8 cellular contexts compared by ENCODE assay signal in the genomic region with DNA sequence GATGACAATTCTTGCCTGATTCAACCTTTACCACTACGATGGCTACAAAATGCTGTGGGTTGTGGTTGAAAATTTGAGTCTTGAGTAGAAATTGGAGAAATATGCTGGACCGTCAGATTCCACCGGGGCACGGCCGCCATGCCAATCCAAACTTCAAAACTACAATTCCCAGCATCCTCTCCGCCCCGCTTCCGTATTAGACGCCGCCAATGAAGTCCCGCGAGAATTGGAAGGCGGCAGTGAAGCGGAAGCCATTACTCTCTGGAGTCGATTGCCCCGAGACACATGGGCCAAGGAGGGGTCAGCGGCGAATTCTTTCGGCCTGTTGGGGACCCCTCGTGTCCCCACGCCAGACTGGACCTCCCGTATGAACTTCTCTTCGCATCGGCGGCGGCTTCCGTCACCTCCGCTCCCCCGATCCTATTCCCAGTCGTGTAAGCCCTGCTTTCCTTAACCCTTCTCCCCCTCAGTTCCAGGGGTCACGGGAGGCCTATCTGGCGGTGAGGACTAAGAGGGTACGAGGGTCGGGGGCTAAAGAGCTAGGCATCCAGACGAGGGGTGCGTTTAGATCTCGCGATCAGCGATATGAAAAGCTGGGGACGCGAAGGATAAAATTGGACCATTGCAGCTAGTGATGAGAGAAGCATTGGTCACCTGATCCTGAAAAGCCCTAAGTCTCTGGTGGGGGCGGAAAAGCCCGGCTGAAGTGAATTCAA. TPM values are rescaled to one million over a fixed set of nuclear protein-coding genes. Genes with fewer than 3 reads are reported as not detected.
DNase-seq lines count a peak whose midpoint lies in the region; ATAC-seq, FAIRE-seq and TF ChIP-seq lines count a peak whose summit lies in the region.

A gene (plus strand): TSS at position 239 of the 716 bp plus-strand sequence. CDS start 15,620 bp downstream, outside the sequence.

- POLR2A ChIA-PET in HEK293 (lab: Yijun Ruan, JAX) = interaction anchor here (0.5 kb wide), 1 partner anchor 657 kb away, joined by 6 read pairs; no protein-coding TSS in a partner anchor

- H3K9me3 ChIP-seq in HEK293 (ENCODE audit: control insufficient read depth, insufficient read depth, low read depth, low read length) (no peaks in the 10 kb centered on the region), gastroesophageal sphincter (peaks cover 0 to 7% (median 0%) of the 10 kb centered on the region in 3 donors), neutrophil (peaks cover 6% of the 10 kb centered on the region)

- H3K4me1 ChIP-seq in HEK293 (ENCODE audit: control insufficient read depth, insufficient read depth, low read length) = no peaks in the 10 kb centered on the region
- H3K4me1 ChIP-seq in gastroesophageal sphincter = peaks cover 7 to 48% (median 11%) of the 10 kb centered on the region in 3 donors
- peaks cover 20 to 24% of the 10 kb centered on the region in 2 experiments for H3K4me1 ChIP-seq in neutrophil (ENCODE audit: control insufficient read depth in 1 of 2, insufficient read depth in 1 of 2, low read depth in 1 of 2, low read length in 1 of 2)

- H3K27me3 ChIP-seq in gastroesophageal sphincter = peaks cover under 1% of the 10 kb centered on the region
- H3K27me3 ChIP-seq in neutrophil = no peaks in the 10 kb centered on the region

- CTCF ChIA-PET in HEK293 (lab: Yijun Ruan, JAX) = no interaction called here
- CTCF ChIA-PET in activated naive CD4-positive, alpha-beta T cell treated with anti-CD3 and anti-CD28 coated beads, Interleukin-2, amount 10 ng/mL, durations not matched to agents 7 days and 5 days (lab: Charles Lee) = no interaction called here

- TF ChIP-seq POLR2A in gastroesophageal sphincter (IDR thresholded peaks at IDR 0.05) = peak in 1 of 2 donors; percentile 28

- H3K27ac ChIP-seq in HEK293 (ENCODE audit: extremely low read depth, low read depth, low read length) (peak within 1 kb of the TSS; percentile 65; the same call in 1 of the 2 replicates), gastroesophageal sphincter (peak within 1 kb of the TSS; percentile 64 to 92 (median 88)), neutrophil (peak within 1 kb of the TSS; percentile 76), substantia nigra (ENCODE audit: low read depth, low read length, poor library complexity, severe bottlenecking) (peak within 1 kb of the TSS; percentile 86)

- peaks cover 33% of the 10 kb centered on the region for H3K4me1 Mint-ChIP-seq in activated naive CD4-positive, alpha-beta T cell treated with anti-CD3 and anti-CD28 coated beads, Interleukin-2, amount 10 ng/mL, durations not matched to agents 7 days and 5 days

- peak within 1 kb of the TSS; percentile 96 for H3K4me3 ChIP-seq in HEK293 (ENCODE audit: low read depth, low read length)
- peak within 1 kb of the TSS; percentile 71 to 75 for H3K4me3 ChIP-seq in gastroesophageal sphincter
- H3K4me3 ChIP-seq in neutrophil (ENCODE audit: low read depth in 1 of 2, low read length in 1 of 2) = peak within 1 kb of the TSS; percentile 92 to 97

- ATAC-seq in gastroesophageal sphincter = peak; percentile 96

- H3K27ac Mint-ChIP-seq in activated naive CD4-positive, alpha-beta T cell treated with anti-CD3 and anti-CD28 coated beads, Interleukin-2, amount 10 ng/mL, durations not matched to agents 7 days and 5 days = peak within 1 kb of the TSS; percentile 92

- TF ChIP-seq CTCF in HEK293 (tag by site-specific recombination; IDR thresholded peaks at IDR 0.05) (no peak), gastroesophageal sphincter (IDR thresholded peaks at IDR 0.05) (no peak), neutrophil (IDR thresholded peaks at IDR 0.05) (peak; percentile 25)

- H3K9me3 Mint-ChIP-seq in activated naive CD4-positive, alpha-beta T cell treated with anti-CD3 and anti-CD28 coated beads, Interleukin-2, amount 10 ng/mL, durations not matched to agents 7 days and 5 days = peaks cover 19% of the 10 kb centered on the region

- H3K27me3 Mint-ChIP-seq in activated naive CD4-positive, alpha-beta T cell treated with anti-CD3 and anti-CD28 coated beads, Interleukin-2, amount 10 ng/mL, durations not matched to agents 7 days and 5 days = no peaks in the 10 kb centered on the region

- H3K36me3 ChIP-seq in HEK293 (ENCODE audit: control insufficient read depth in 2 of 2, insufficient read depth in 1 of 2, low read length in 2 of 2) (peaks cover 4 to 22% of the 10 kb centered on the region in 2 experiments; a peak in 2 of 3 replicates), gastroesophageal sphincter (peaks cover 0 to 10% of the 10 kb centered on the region in 2 donors), neutrophil (no peaks in the 10 kb centered on the region)

- H3K36me3 Mint-ChIP-seq in activated naive CD4-positive, alpha-beta T cell treated with anti-CD3 and anti-CD28 coated beads, Interleukin-2, amount 10 ng/mL, durations not matched to agents 7 days and 5 days = peaks cover 40% of the 10 kb centered on the region

- DNase-seq in MV-4-11 (lab: John Stamatoyannopoulos, UW) (peak; percentile 97), SK-MEL-5 (ENCODE audit: low read depth, low spot score) (peak; percentile 91), substantia nigra (lab: John Stamatoyannopoulos, UW) (peak; percentile 27 to 94 (median 83))
- peak; percentile 96 for DNase-seq in activated naive CD4-positive, alpha-beta T cell treated with anti-CD3 and anti-CD28 coated beads, Interleukin-2, amount 10 ng/mL, durations not matched to agents 7 days and 5 days

- peak; percentile 90 for FAIRE-seq in G401.6 (lab: Jason Lieb, UNC)

- no peak for TF ChIP-seq EP300 in gastroesophageal sphincter (IDR thresholded peaks at IDR 0.05)

- peak within 1 kb of the TSS; percentile 96 for H3K4me3 Mint-ChIP-seq in activated naive CD4-positive, alpha-beta T cell treated with anti-CD3 and anti-CD28 coated beads, Interleukin-2, amount 10 ng/mL, durations not matched to agents 7 days and 5 days

- whole genome bisulfite sequencing in gastroesophageal sphincter (ENCODE audit: low coverage in 1 of 2), 2 donors = 0 to 1% methylated on average over 19 to 30 of the region's 43 CpGs

- in situ Hi-C loops in SK-MEL-5 (cut with HindIII; ENCODE audit: low pct_unique_long_range_greater_than_20kb, low sequenced_read_pairs) = no loop called here

TF ChIP-seq in HEK293, 187 proteins besides CTCF, POLR2A, EP300 and RAD21 (continues in another document):
- TF ChIP-seq, protein P1, sequence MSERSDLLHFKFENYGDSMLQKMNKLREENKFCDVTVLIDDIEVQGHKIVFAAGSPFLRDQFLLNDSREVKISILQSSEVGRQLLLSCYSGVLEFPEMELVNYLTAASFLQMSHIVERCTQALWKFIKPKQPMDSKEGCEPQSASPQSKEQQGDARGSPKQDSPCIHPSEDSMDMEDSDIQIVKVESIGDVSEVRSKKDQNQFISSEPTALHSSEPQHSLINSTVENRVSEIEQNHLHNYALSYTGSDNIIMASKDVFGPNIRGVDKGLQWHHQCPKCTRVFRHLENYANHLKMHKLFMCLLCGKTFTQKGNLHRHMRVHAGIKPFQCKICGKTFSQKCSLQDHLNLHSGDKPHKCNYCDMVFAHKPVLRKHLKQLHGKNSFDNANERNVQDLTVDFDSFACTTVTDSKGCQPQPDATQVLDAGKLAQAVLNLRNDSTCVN (tag by site-specific recombination; optimal IDR thresholded peaks at IDR 0.05) = no peak
- TF ChIP-seq, protein P2, sequence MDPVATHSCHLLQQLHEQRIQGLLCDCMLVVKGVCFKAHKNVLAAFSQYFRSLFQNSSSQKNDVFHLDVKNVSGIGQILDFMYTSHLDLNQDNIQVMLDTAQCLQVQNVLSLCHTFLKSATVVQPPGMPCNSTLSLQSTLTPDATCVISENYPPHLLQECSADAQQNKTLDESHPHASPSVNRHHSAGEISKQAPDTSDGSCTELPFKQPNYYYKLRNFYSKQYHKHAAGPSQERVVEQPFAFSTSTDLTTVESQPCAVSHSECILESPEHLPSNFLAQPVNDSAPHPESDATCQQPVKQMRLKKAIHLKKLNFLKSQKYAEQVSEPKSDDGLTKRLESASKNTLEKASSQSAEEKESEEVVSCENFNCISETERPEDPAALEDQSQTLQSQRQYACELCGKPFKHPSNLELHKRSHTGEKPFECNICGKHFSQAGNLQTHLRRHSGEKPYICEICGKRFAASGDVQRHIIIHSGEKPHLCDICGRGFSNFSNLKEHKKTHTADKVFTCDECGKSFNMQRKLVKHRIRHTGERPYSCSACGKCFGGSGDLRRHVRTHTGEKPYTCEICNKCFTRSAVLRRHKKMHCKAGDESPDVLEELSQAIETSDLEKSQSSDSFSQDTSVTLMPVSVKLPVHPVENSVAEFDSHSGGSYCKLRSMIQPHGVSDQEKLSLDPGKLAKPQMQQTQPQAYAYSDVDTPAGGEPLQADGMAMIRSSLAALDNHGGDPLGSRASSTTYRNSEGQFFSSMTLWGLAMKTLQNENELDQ (tag by site-specific recombination; IDR thresholded peaks at IDR 0.05; ENCODE audit: low read depth) = no peak

RNA-seq across cellular contexts. Expression of the gene that starts here (rescaled TPM):
- 32.9 and 45.4 TPM in 2 replicates for total RNA-seq in SK-MEL-5 (2014; rRNA removed; shearing (Covaris generic))
- polyA plus RNA-seq in SK-MEL-5 (2015; cell fraction: cytosol; rRNA removed) = 27.6 and 28.6 TPM in 2 replicates
- 41.1 and 51.7 TPM in 2 replicates for polyA plus RNA-seq in SK-MEL-5 (2015; cell fraction: nucleus; rRNA removed)
- 10 to 100 TPM; 16.7 to 23.6 (median 20.1) TPM for total RNA-seq in gastroesophageal sphincter

Comparison
In these comparisons a context has a peak if more than half of its experiments do, and no peak if none do; other contexts are left out.
1. Peak in every context shown above with its lines: DNase-seq, ATAC-seq, H3K4me3 ChIP-seq and H3K27ac ChIP-seq.